In genomic region chr5:134649163-134649916, GRCh38 we compare ENCODE assay signal across 8 cellular contexts. TPM values are rescaled to one million over a fixed set of nuclear protein-coding genes. Genes with fewer than 3 reads are reported as not detected.
DNase-seq lines count a peak whose midpoint lies in the region; ATAC-seq and TF ChIP-seq lines count a peak whose summit lies in the region.

No MANE protein-coding gene starts in this region.

- H3K4me3 ChIP-seq in heart right ventricle (peak overlapping the region; percentile 71 to 99 (median 88)), rectal smooth muscle tissue (ENCODE audit: low read length) (peak overlapping the region; percentile 99)

- peaks cover 9 to 42% (median 40%) of the 10 kb centered on the region in 9 donors for H3K4me1 ChIP-seq in heart right ventricle
- H3K4me1 ChIP-seq in rectal smooth muscle tissue (ENCODE audit: control insufficient read depth, insufficient read depth, low read length) = peaks cover 7% of the 10 kb centered on the region

- no peaks in the 10 kb centered on the region for H3K27me3 ChIP-seq in heart right ventricle
- no peaks in the 10 kb centered on the region for H3K27me3 ChIP-seq in rectal smooth muscle tissue (ENCODE audit: control insufficient read depth, insufficient read depth, low read length)

- TF ChIP-seq CTCF in heart right ventricle (IDR thresholded peaks at IDR 0.05) = no peak

- intact Hi-C loops in heart right ventricle (cut with DNase I) = loop anchor here in 2 of 10 donors (1.0 to 2.0 kb wide), 2 partner anchors 17 to 18 kb away; partner anchors contain the start of gene SAR1B (in 1 of the 2)

- H3K36me3 ChIP-seq in heart right ventricle (peaks cover 0 to 11% (median 0%) of the 10 kb centered on the region in 9 donors), rectal smooth muscle tissue (ENCODE audit: control insufficient read depth, insufficient read depth, low read length) (no peaks in the 10 kb centered on the region)

- no peaks in the 10 kb centered on the region for H3K9me3 ChIP-seq in heart right ventricle

- H3K27ac ChIP-seq in heart right ventricle (peak overlapping the region; percentile 88 to 99 (median 94)), rectal smooth muscle tissue (ENCODE audit: low read depth, low read length) (peak overlapping the region; percentile 94)

- 3% methylated on average over 19 of the region's 19 CpGs for WGBS in heart right ventricle, 2 donors

- peak overlapping the region; percentile 99 for H3K9ac ChIP-seq in rectal smooth muscle tissue (ENCODE audit: low read length)

- ATAC-seq in HG03280 (IDR thresholded peaks at IDR 0.05; ENCODE audit: unreplicated experiment) (peak; percentile 7), heart right ventricle (peak; percentile 47 to 76 (median 67))

- DNase-seq in DMS53 (lab: John Stamatoyannopoulos, UW) = peak; percentile 54
- no peak for DNase-seq in DMS53 treated with DMSO at 0.1 percent for 48 hours (lab: John Stamatoyannopoulos, UW; ENCODE audit: unreplicated experiment)
- DNase-seq in activated naive CD4-positive, alpha-beta T cell treated with anti-CD3 and anti-CD28 coated beads, Interleukin-2, amount 50 U/mL, for 16 hours = peak; percentile 11
- peak in 1 of 2 donors; percentile 26 for DNase-seq in heart right ventricle
- no peak for DNase-seq in NCI-H748 treated with DMSO at 0.1 percent for 48 hours (lab: John Stamatoyannopoulos, UW)
- no peak for DNase-seq in cerebellum (ENCODE audit: low spot score)

RNA-seq across cellular contexts. Expression of gene SEC24A, which starts 0.8 kb away (rescaled TPM):
- 10 to 100 TPM in 3 of 10 donors, 1 to 10 TPM in 7; 7.0 to 13.7 (median 9.1) TPM for total RNA-seq in heart right ventricle
- polyA plus RNA-seq in heart right ventricle = 1 to 10 TPM; 2.6 to 3.7 TPM
- total RNA-seq in cerebellum = 23.4 TPM

RNA-seq across cellular contexts. Expression of gene SAR1B, which starts 16.7 kb away (rescaled TPM):
- 100 to 1,000 TPM in 4 of 10 donors, 10 to 100 TPM in 6; 80.2 to 114 (median 99.4) TPM for total RNA-seq in heart right ventricle
- 10 to 100 TPM; 17.6 to 52.9 TPM for polyA plus RNA-seq in heart right ventricle
- total RNA-seq in cerebellum = 23.4 TPM

Comparison
In these comparisons a context has a peak if more than half of its experiments do, and no peak if none do; other contexts are left out.
1. DNase-seq: peak in DMS53 (single experiment) and activated naive CD4-positive, alpha-beta T cell treated with anti-CD3 and anti-CD28 coated beads, Interleukin-2, amount 50 U/mL, for 16 hours (single experiment); none in DMS53 treated with DMSO at 0.1 percent for 48 hours (single experiment), NCI-H748 treated with DMSO at 0.1 percent for 48 hours (single experiment) and cerebellum (single experiment).